Comparison of ENCODE assay signal across 24 cellular contexts in the genomic region with DNA sequence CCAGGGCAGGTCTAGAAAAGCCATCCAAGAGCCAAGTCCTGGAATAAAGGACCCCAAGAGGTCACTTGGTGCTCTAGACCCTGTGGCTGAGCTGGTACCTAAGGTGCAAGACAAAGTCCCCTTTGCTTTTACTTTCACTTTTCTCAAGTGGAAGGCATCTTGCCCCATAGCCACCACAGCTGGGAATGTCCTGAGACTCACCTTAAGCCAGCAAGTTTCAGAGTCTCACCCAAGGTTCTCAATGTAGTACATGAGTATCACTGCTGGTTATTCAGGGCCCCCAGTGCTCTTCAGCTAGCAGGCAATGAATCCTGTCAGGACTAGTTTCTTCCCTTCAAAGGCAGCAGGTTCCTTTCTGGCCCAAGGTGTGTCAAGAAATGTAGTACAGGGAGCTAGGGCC.
"Had no signal": no experiment of that assay in that cellular context is flagged by ENCODE, and none has a peak within 500 bp of the region (broad histone marks: within the 10 kb centered on the region; RNA-seq: fewer than 3 reads in every experiment).

No MANE protein-coding gene starts in this region.

- H3K27ac ChIP-seq: coronary artery, gastrocnemius medialis, lower lobe of right lung, ovary, psoas muscle, sigmoid colon, spleen, testis, tibial artery had no signal

- H3K4me1 Mint-ChIP-seq: stimulated activated memory B cell treated with anti-CD40 and anti-IgM and Interleukin-4, amounts not matched to agents 10 μg/mL and 1 μg/mL and 100 μg/mL, for 72 hours had no signal

- ATAC-seq: gastrocnemius medialis; left ventricle myocardium superior; lower lobe of right lung; natural killer cell; psoas muscle; right cardiac atrium; stimulated activated memory B cell treated with anti-CD40 and anti-IgM and Interleukin-4, amounts not matched to agents 10 μg/mL and 1 μg/mL and 100 μg/mL, for 72 hours; stimulated activated naive CD8-positive, alpha-beta T cell treated with anti-CD3 and anti-CD28 coated beads, Interleukin-15, Interleukin-2, amounts not matched to agents 100 U/mL and 50 U/mL, for 24 hours had no signal

- FAIRE-seq: endometrium, keratinocyte had no signal

- DNase-seq: dermis blood vessel endothelial cell; effector memory CD4-positive, alpha-beta T cell; gastrocnemius medialis; head of caudate nucleus; left ventricle myocardium superior; lower lobe of right lung; natural killer cell; occipital lobe; ovary; posterior cingulate gyrus; psoas muscle; right cardiac atrium; sigmoid colon; spleen; stimulated activated CD4-positive, alpha-beta T cell treated with anti-CD3 and anti-CD28 coated beads, Interleukin-4, amount 100 ng/mL, for 4 hours; stimulated activated naive CD8-positive, alpha-beta T cell treated with anti-CD3 and anti-CD28 coated beads, Interleukin-15, Interleukin-2, amounts not matched to agents 100 U/mL and 50 U/mL, for 24 hours; substantia nigra; testis; tibial artery had no signal

- H3K4me3 ChIP-seq: coronary artery, gastrocnemius medialis, lower lobe of right lung, ovary, psoas muscle, sigmoid colon, spleen, testis, tibial artery had no signal

- H3K4me1 ChIP-seq: gastrocnemius medialis, lower lobe of right lung, psoas muscle, sigmoid colon, spleen, tibial artery had no signal

- H3K27me3 ChIP-seq: gastrocnemius medialis, ovary, sigmoid colon, spleen, testis, tibial artery had no signal

- H3K27me3 Mint-ChIP-seq: type B pancreatic cell had no signal

- H3K4me3 Mint-ChIP-seq: natural killer cell; stimulated activated memory B cell treated with anti-CD40 and anti-IgM and Interleukin-4, amounts not matched to agents 10 μg/mL and 1 μg/mL and 100 μg/mL, for 72 hours; type B pancreatic cell had no signal

- H3K27ac Mint-ChIP-seq: natural killer cell; stimulated activated memory B cell treated with anti-CD40 and anti-IgM and Interleukin-4, amounts not matched to agents 10 μg/mL and 1 μg/mL and 100 μg/mL, for 72 hours; type B pancreatic cell had no signal

- H3K36me3 Mint-ChIP-seq: type B pancreatic cell had no signal

- H3K36me3 ChIP-seq: gastrocnemius medialis, lower lobe of right lung, ovary, sigmoid colon, spleen, tibial artery had no signal

- H3K9me3 ChIP-seq: gastrocnemius medialis, lower lobe of right lung, ovary, psoas muscle, sigmoid colon, spleen, testis had no signal
